Comparison of ENCODE assay signal across 9 cellular contexts in the genomic region with DNA sequence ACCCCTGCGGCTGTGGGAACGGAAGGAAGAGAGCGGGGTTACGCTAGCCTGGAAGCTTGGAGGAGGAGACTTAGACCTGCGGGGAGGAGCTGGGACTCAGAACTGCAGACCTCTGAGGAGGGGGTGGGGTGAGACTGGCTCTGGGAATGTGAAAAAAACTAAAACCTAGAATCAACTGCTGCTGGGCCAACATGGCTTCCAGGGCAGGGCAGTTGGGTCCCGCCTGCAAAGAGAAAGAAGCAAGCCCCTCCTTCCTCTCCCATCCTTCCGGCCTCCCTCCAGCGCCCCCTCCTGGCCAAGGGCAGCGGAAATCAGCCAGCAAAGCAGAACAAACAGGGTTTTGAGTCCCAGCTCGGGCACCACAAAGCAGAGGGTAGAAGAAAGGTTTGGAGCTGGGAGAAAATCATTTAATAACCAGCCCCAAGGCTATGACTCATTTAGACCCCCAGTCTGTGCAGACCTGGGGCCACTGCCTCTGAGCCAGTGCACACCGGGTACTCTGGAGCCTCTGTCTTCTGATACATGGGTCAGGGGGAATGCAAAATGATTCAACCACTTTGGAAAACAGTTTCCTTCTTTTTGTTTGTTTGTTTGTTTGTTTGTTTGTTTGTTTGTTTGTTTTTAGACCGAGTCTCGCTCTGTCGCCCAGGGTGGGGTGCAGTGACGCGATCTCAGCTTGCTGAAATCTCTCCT. TPM values are rescaled to one million over a fixed set of nuclear protein-coding genes. Genes with fewer than 3 reads are reported as not detected.
DNase-seq lines count a peak whose midpoint lies in the region; ATAC-seq and TF ChIP-seq lines count a peak whose summit lies in the region.
"Had no signal": no experiment of that assay in that cellular context is flagged by ENCODE, and none has a peak within 500 bp of the region (broad histone marks: within the 10 kb centered on the region; RNA-seq: fewer than 3 reads in every experiment).

No MANE protein-coding gene starts in this region.

- ATAC-seq in left ventricle myocardium superior = peak; percentile 31
- no peak for ATAC-seq in GM21526 (IDR thresholded peaks at IDR 0.05; ENCODE audit: low FRiP score, unreplicated experiment)
- no peak for ATAC-seq in GM19023 (IDR thresholded peaks at IDR 0.05; ENCODE audit: unreplicated experiment)

- DNase-seq in CMK (ENCODE audit: low read depth) (peak; percentile 95), HFFc6 (peak; percentile 52), SK-N-DZ (ENCODE audit: low spot score) (peak; percentile 40), left ventricle myocardium superior (peak; percentile 81), smooth muscle cell of the brain vasculature (ENCODE audit: low read depth, low spot score) (peak; percentile 17)
- peak; percentile 79 to 85 (median 82) for DNase-seq in activated naive CD4-positive, alpha-beta T cell (lab: John Stamatoyannopoulos, UW)

- no peak overlapping the region for H3K4me3 Mint-ChIP-seq in HFFc6

- H3K27ac Mint-ChIP-seq in HFFc6 = no peak overlapping the region

- H3K4me1 Mint-ChIP-seq in HFFc6 (ENCODE audit: low read depth) = peaks cover 8% of the 10 kb centered on the region

- peaks cover 23% of the 10 kb centered on the region for H3K27me3 Mint-ChIP-seq in HFFc6 (ENCODE audit: insufficient read depth)

- no peaks in the 10 kb centered on the region for H3K9me3 Mint-ChIP-seq in HFFc6

- H3K36me3 Mint-ChIP-seq in HFFc6 (ENCODE audit: low read depth) = no peaks in the 10 kb centered on the region

- peak; percentile 83 for TF ChIP-seq CTCF in HFFc6 (IDR thresholded peaks at IDR 0.05)

- intact Hi-C loops in left ventricle myocardium superior (cut with micrococcal nuclease) = no loop called here

RNA-seq across cellular contexts. Expression of gene NCF4, which starts 7.3 kb away (rescaled TPM):
- not detected for total RNA-seq in HFFc6 (2021; fragmentation: NEBNext Ultra II Directional; extraction: Animal tissue kit (Norgen Biotek cat#: 25700))
- polyA plus RNA-seq in SK-N-DZ (2014; cell fraction: cytosol; rRNA removed) = not detected in 2 replicates
- not detected in 2 replicates for polyA plus RNA-seq in SK-N-DZ (2014; cell fraction: nucleus; rRNA removed)
- total RNA-seq in left ventricle myocardium superior = 6.8 TPM

RNA-seq across cellular contexts. Expression of gene PVALB, which starts 36.7 kb away (rescaled TPM):
- not detected for total RNA-seq in HFFc6 (2021; fragmentation: NEBNext Ultra II Directional; extraction: Animal tissue kit (Norgen Biotek cat#: 25700))
- not detected in 2 replicates for polyA plus RNA-seq in SK-N-DZ (2014; cell fraction: cytosol; rRNA removed)
- polyA plus RNA-seq in SK-N-DZ (2014; cell fraction: nucleus; rRNA removed) = not detected in 2 replicates
- not detected for total RNA-seq in left ventricle myocardium superior
- total RNA-seq: activated CD8-positive, alpha-beta memory T cell treated with anti-CD3 and anti-CD28 coated beads for 36 hours had no signal

RNA-seq across cellular contexts. Expression of gene CSF2RB, which starts 59.9 kb away (rescaled TPM):
- total RNA-seq in HFFc6 (2021; fragmentation: NEBNext Ultra II Directional; extraction: Animal tissue kit (Norgen Biotek cat#: 25700)) = 1 to 10 TPM in 5 of 6 experiments, under 1 TPM in 1; 0.76 to 3.2 (median 2.4) TPM
- not detected in 2 replicates for polyA plus RNA-seq in SK-N-DZ (2014; cell fraction: cytosol; rRNA removed)
- polyA plus RNA-seq in SK-N-DZ (2014; cell fraction: nucleus; rRNA removed) = not detected in 2 replicates
- 3.2 TPM for total RNA-seq in left ventricle myocardium superior

Comparison
In these comparisons a context has a peak if more than half of its experiments do, and no peak if none do; other contexts are left out.
1. DNase-seq: peak in every context shown above with its lines; median percentile 95 in CMK; 82 in activated naive CD4-positive, alpha-beta T cell; 81 in left ventricle myocardium superior; 52 in HFFc6; 40 in SK-N-DZ; 17 in smooth muscle cell of the brain vasculature.